In genomic region chr19:11203194-11204075, GRCh38 we compare ENCODE assay signal across 8 cellular contexts. TPM values are rescaled to one million over a fixed set of nuclear protein-coding genes. Genes with fewer than 3 reads are reported as not detected.
DNase-seq lines count a peak whose midpoint lies in the region; ATAC-seq and TF ChIP-seq lines count a peak whose summit lies in the region.

No MANE protein-coding gene starts in this region.

- H3K27ac Mint-ChIP-seq in activated T-cell treated with anti-CD3 and anti-CD28 coated beads, Interleukin-2, amount 50 U/mL, for 72 hours, result no peak overlapping the region
- no peak overlapping the region for H3K27ac Mint-ChIP-seq in nephron progenitor cell

- TF ChIP-seq CTCF in GM12865 (IDR thresholded peaks at IDR 0.05; ENCODE audit: insufficient read depth, low read depth, low read length, missing control alignments), result peak; percentile 81
- TF ChIP-seq CTCF in fibroblast of pulmonary artery (IDR thresholded peaks at IDR 0.05; ENCODE audit: low read length, missing control alignments), result peak; percentile 70
- peak; percentile 67 for TF ChIP-seq CTCF in nephron progenitor cell (IDR thresholded peaks at IDR 0.05)
- TF ChIP-seq CTCF in upper lobe of right lung (IDR thresholded peaks at IDR 0.05), result peak; percentile 77

- H3K9me3 ChIP-seq in upper lobe of right lung, result no peaks in the 10 kb centered on the region

- peak; percentile 56 to 65 for ATAC-seq in activated T-cell treated with anti-CD3 and anti-CD28 coated beads, Interleukin-2, amount 50 U/mL, for 72 hours (replicated peaks in 1 of 2)
- ATAC-seq in upper lobe of right lung, result peak; percentile 77
- no peak for ATAC-seq in HG03342 (IDR thresholded peaks at IDR 0.05; ENCODE audit: unreplicated experiment)
- no peak for ATAC-seq in GM21360 (IDR thresholded peaks at IDR 0.05; ENCODE audit: unreplicated experiment)

- no peaks in the 10 kb centered on the region for H3K36me3 Mint-ChIP-seq in activated T-cell treated with anti-CD3 and anti-CD28 coated beads, Interleukin-2, amount 50 U/mL, for 72 hours (ENCODE audit: insufficient read depth in 2 of 2)
- H3K36me3 Mint-ChIP-seq in nephron progenitor cell (ENCODE audit: low read depth), result peaks cover 9% of the 10 kb centered on the region

- no peaks in the 10 kb centered on the region for H3K27me3 ChIP-seq in upper lobe of right lung

- peaks cover 17% of the 10 kb centered on the region for H3K4me1 ChIP-seq in upper lobe of right lung

- intact Hi-C loops in upper lobe of right lung (cut with DNase I), result loop anchor here (5.0 kb wide), 1 partner anchor 71 kb away; no protein-coding TSS in a partner anchor

- H3K36me3 ChIP-seq in upper lobe of right lung, result peaks cover 14% of the 10 kb centered on the region

- no peaks in the 10 kb centered on the region for H3K27me3 Mint-ChIP-seq in activated T-cell treated with anti-CD3 and anti-CD28 coated beads, Interleukin-2, amount 50 U/mL, for 72 hours (ENCODE audit: low read depth)
- H3K27me3 Mint-ChIP-seq in nephron progenitor cell (ENCODE audit: low read depth, poor library complexity), result peaks cover 11% of the 10 kb centered on the region

- peak; percentile 44 for DNase-seq in GM12865 (ENCODE audit: low read depth)
- DNase-seq in NCI-H1105 (lab: John Stamatoyannopoulos, UW), result peak; percentile 20
- peak; percentile 54 to 57 for DNase-seq in activated T-cell treated with anti-CD3 and anti-CD28 coated beads, Interleukin-2, amount 50 U/mL, for 72 hours
- peak; percentile 82 for DNase-seq in fibroblast of pulmonary artery (ENCODE audit: low read depth)
- DNase-seq in nephron progenitor cell, result peak; percentile 79
- peak; percentile 82 for DNase-seq in upper lobe of right lung

- H3K9me3 Mint-ChIP-seq in activated T-cell treated with anti-CD3 and anti-CD28 coated beads, Interleukin-2, amount 50 U/mL, for 72 hours, result no peaks in the 10 kb centered on the region
- H3K9me3 Mint-ChIP-seq in nephron progenitor cell, result no peaks in the 10 kb centered on the region

- H3K4me3 ChIP-seq in GM12865 (ENCODE audit: low read depth, low read length) (no peak overlapping the region), fibroblast of pulmonary artery (replicated peaks; ENCODE audit: low read depth, low read length) (no peak overlapping the region), upper lobe of right lung (no peak overlapping the region)

- H3K4me1 Mint-ChIP-seq in activated T-cell treated with anti-CD3 and anti-CD28 coated beads, Interleukin-2, amount 50 U/mL, for 72 hours (ENCODE audit: low read depth), result peaks cover 10% of the 10 kb centered on the region
- peaks cover 9% of the 10 kb centered on the region for H3K4me1 Mint-ChIP-seq in nephron progenitor cell

- H3K4me3 Mint-ChIP-seq in activated T-cell treated with anti-CD3 and anti-CD28 coated beads, Interleukin-2, amount 50 U/mL, for 72 hours, result no peak overlapping the region
- H3K4me3 Mint-ChIP-seq in nephron progenitor cell, result no peak overlapping the region

- H3K27ac ChIP-seq in upper lobe of right lung, result peak overlapping the region; percentile 77

RNA-seq across cellular contexts. Expression of gene KANK2, which starts 6.1 kb away (rescaled TPM):
- 1 to 10 TPM in 1 of 2 donors, under 1 TPM in 1; 0.96 to 1.1 TPM for total RNA-seq in activated T-cell treated with anti-CD3 and anti-CD28 coated beads, Interleukin-2, amount 50 U/mL, for 72 hours
- 268 TPM for total RNA-seq in upper lobe of right lung

RNA-seq across cellular contexts. Expression of gene ANGPTL8, which starts 36.0 kb away (rescaled TPM):
- total RNA-seq in activated T-cell treated with anti-CD3 and anti-CD28 coated beads, Interleukin-2, amount 50 U/mL, for 72 hours, result not detected
- not detected for total RNA-seq in upper lobe of right lung

RNA-seq across cellular contexts. Expression of gene SPC24, which starts 47.9 kb away (rescaled TPM):
- 10 to 100 TPM; 43.6 to 46.8 TPM for total RNA-seq in activated T-cell treated with anti-CD3 and anti-CD28 coated beads, Interleukin-2, amount 50 U/mL, for 72 hours
- total RNA-seq in upper lobe of right lung, result 1.1 TPM

RNA-seq across cellular contexts. Expression of gene DOCK6, which starts 58.9 kb away (rescaled TPM):
- 1 to 10 TPM; 8.4 to 9.1 TPM for total RNA-seq in activated T-cell treated with anti-CD3 and anti-CD28 coated beads, Interleukin-2, amount 50 U/mL, for 72 hours
- total RNA-seq in upper lobe of right lung, result 138 TPM

Comparison
In these comparisons a context has a peak if more than half of its experiments do, and no peak if none do; other contexts are left out.
1. DNase-seq: peak in every context shown above with its lines; median percentile 82 in fibroblast of pulmonary artery; 82 in upper lobe of right lung; 79 in nephron progenitor cell; 56 in activated T-cell treated with anti-CD3 and anti-CD28 coated beads, Interleukin-2, amount 50 U/mL, for 72 hours; 44 in GM12865; 20 in NCI-H1105.
2. ATAC-seq: peak in activated T-cell treated with anti-CD3 and anti-CD28 coated beads, Interleukin-2, amount 50 U/mL, for 72 hours (2 of 2) and upper lobe of right lung (single experiment); none in HG03342 (single experiment) and GM21360 (single experiment).
3. RNA of gene KANK2, which starts 6.1 kb away (total RNA-seq): 268 TPM in upper lobe of right lung (single experiment); 0.96 to 1.1 TPM in activated T-cell treated with anti-CD3 and anti-CD28 coated beads, Interleukin-2, amount 50 U/mL, for 72 hours; every median in the first group is over 100 times any median in the second.
4. RNA of gene SPC24, which starts 47.9 kb away (total RNA-seq): 43.6 to 46.8 TPM in activated T-cell treated with anti-CD3 and anti-CD28 coated beads, Interleukin-2, amount 50 U/mL, for 72 hours; 1.1 TPM in upper lobe of right lung (single experiment); every median in the first group is over 10 times any median in the second.
5. Peak in every context shown above with its lines, with median percentiles within 50 percentile points of each other: CTCF ChIP-seq.